Comparison of ENCODE assay signal across 28 cellular contexts in genomic region chr20:2775139-2775538, GRCh38. TPM values are rescaled to one million over a fixed set of nuclear protein-coding genes. Genes with fewer than 3 reads are reported as not detected.
"Had no signal": no experiment of that assay in that cellular context is flagged by ENCODE, and none has a peak within 500 bp of the region (broad histone marks: within the 10 kb centered on the region; RNA-seq: fewer than 3 reads in every experiment).

No MANE protein-coding gene starts in this region.

- DNase-seq: activated CD4-positive, alpha-beta T cell treated with anti-CD3 and anti-CD28 coated beads for 4 hours; activated CD4-positive, CD25-positive, alpha-beta regulatory T cell; activated CD8-positive, alpha-beta T cell treated with anti-CD3 and anti-CD28 coated beads for 36 hours; activated effector memory CD4-positive, alpha-beta T cell treated with Interleukin-2 at 50 U/mL for 16 hours; activated naive CD4-positive, alpha-beta T cell; activated T-cell treated with anti-CD3 and anti-CD28 coated beads, Interleukin-2, amount 50 U/mL, for 24 hours; amniotic stem cell; body of pancreas; cortex of kidney; NCI-H1048; NCI-H1417; NCI-H1694 treated with DMSO at 0.1 percent for 48 hours; NCI-H2029 treated with DMSO at 0.1 percent for 48 hours; NCI-H510A treated with DMSO at 0.1 percent for 48 hours; Right ventricle myocardium superior; T-helper 2 cell; T1000 had no signal

- H3K9me3 Mint-ChIP-seq: activated CD8-positive, alpha-beta T cell treated with anti-CD3 and anti-CD28 coated beads for 36 hours; activated naive CD4-positive, alpha-beta T cell treated with anti-CD3 and anti-CD28 coated beads, Interleukin-2, amount 50 U/mL, for 24 hours; activated T-cell treated with anti-CD3 and anti-CD28 coated beads, Interleukin-2, amount 50 U/mL, for 24 hours; activated T-helper 1 cell treated with anti-CD3 and anti-CD28 coated beads, Interleukin-12 subunit alpha, Interleukin-12 subunit beta, Interleukin-2, Interleukin-4 antibody, amounts not matched to agents 30 ng/mL and 10 ng/mL and 1 ng/mL, durations not matched to agents 14 hours and 24 hours and 36 hours; central memory CD8-positive, alpha-beta T cell had no signal

- H3K4me3 Mint-ChIP-seq: activated CD8-positive, alpha-beta T cell treated with anti-CD3 and anti-CD28 coated beads for 36 hours; activated naive CD4-positive, alpha-beta T cell treated with anti-CD3 and anti-CD28 coated beads, Interleukin-2, amount 50 U/mL, for 24 hours; activated T-cell treated with anti-CD3 and anti-CD28 coated beads, Interleukin-2, amount 50 U/mL, for 24 hours; activated T-helper 1 cell treated with anti-CD3 and anti-CD28 coated beads, Interleukin-12 subunit alpha, Interleukin-12 subunit beta, Interleukin-2, Interleukin-4 antibody, amounts not matched to agents 30 ng/mL and 10 ng/mL and 1 ng/mL, durations not matched to agents 14 hours and 24 hours and 36 hours; central memory CD8-positive, alpha-beta T cell had no signal

- ATAC-seq: activated CD8-positive, alpha-beta T cell treated with anti-CD3 and anti-CD28 coated beads for 36 hours; body of pancreas had no signal

- H3K36me3 ChIP-seq: ascending aorta, Peyer's patch, SJSA1 had no signal

- H3K27me3 Mint-ChIP-seq: activated naive CD4-positive, alpha-beta T cell treated with anti-CD3 and anti-CD28 coated beads, Interleukin-2, amount 50 U/mL, for 24 hours had no signal

- H3K27ac Mint-ChIP-seq: activated CD8-positive, alpha-beta T cell treated with anti-CD3 and anti-CD28 coated beads for 36 hours; activated naive CD4-positive, alpha-beta T cell treated with anti-CD3 and anti-CD28 coated beads, Interleukin-2, amount 50 U/mL, for 24 hours; activated T-cell treated with anti-CD3 and anti-CD28 coated beads, Interleukin-2, amount 50 U/mL, for 24 hours; activated T-helper 1 cell treated with anti-CD3 and anti-CD28 coated beads, Interleukin-12 subunit alpha, Interleukin-12 subunit beta, Interleukin-2, Interleukin-4 antibody, amounts not matched to agents 30 ng/mL and 10 ng/mL and 1 ng/mL, durations not matched to agents 14 hours and 24 hours and 36 hours had no signal

- H3K4me1 ChIP-seq: body of pancreas, Peyer's patch had no signal

- H3K36me3 Mint-ChIP-seq: activated naive CD4-positive, alpha-beta T cell treated with anti-CD3 and anti-CD28 coated beads, Interleukin-2, amount 50 U/mL, for 24 hours had no signal

- H3K27me3 ChIP-seq: body of pancreas, Peyer's patch, SJSA1 had no signal

- H3K9me3 ChIP-seq: body of pancreas, Peyer's patch, SJSA1 had no signal

- H3K4me3 ChIP-seq: ascending aorta, body of pancreas, Peyer's patch, SJSA1 had no signal

- H3K27ac ChIP-seq: ascending aorta, body of pancreas, Peyer's patch, RWPE1, SJSA1, VCaP had no signal

RNA-seq across cellular contexts. Expression of gene CPXM1, which starts 25.3 kb away (rescaled TPM):
- total RNA-seq: ascending aorta, bronchial epithelial cell, LHCN-M2 had no signal

RNA-seq across cellular contexts. Expression of gene C20orf141, which starts 39.6 kb away (rescaled TPM):
- total RNA-seq: activated CD8-positive, alpha-beta T cell treated with anti-CD3 and anti-CD28 coated beads for 36 hours; activated T-helper 1 cell treated with anti-CD3 and anti-CD28 coated beads, Interleukin-12 subunit alpha, Interleukin-12 subunit beta, Interleukin-2, Interleukin-4 antibody, amounts not matched to agents 30 ng/mL and 10 ng/mL and 1 ng/mL, durations not matched to agents 14 hours and 24 hours and 36 hours; ascending aorta; body of pancreas; bronchial epithelial cell; LHCN-M2; M059J; Peyer's patch; Right ventricle myocardium superior; SJSA1 had no signal

RNA-seq across cellular contexts. Expression of gene TMEM239, which starts 41.0 kb away (rescaled TPM):
- total RNA-seq: activated CD8-positive, alpha-beta T cell treated with anti-CD3 and anti-CD28 coated beads for 36 hours; activated T-helper 1 cell treated with anti-CD3 and anti-CD28 coated beads, Interleukin-12 subunit alpha, Interleukin-12 subunit beta, Interleukin-2, Interleukin-4 antibody, amounts not matched to agents 30 ng/mL and 10 ng/mL and 1 ng/mL, durations not matched to agents 14 hours and 24 hours and 36 hours; ascending aorta; body of pancreas; bronchial epithelial cell; LHCN-M2; M059J; Peyer's patch; Right ventricle myocardium superior; SJSA1 had no signal
